Comparison of ENCODE assay signal across 10 cellular contexts in the genomic region with DNA sequence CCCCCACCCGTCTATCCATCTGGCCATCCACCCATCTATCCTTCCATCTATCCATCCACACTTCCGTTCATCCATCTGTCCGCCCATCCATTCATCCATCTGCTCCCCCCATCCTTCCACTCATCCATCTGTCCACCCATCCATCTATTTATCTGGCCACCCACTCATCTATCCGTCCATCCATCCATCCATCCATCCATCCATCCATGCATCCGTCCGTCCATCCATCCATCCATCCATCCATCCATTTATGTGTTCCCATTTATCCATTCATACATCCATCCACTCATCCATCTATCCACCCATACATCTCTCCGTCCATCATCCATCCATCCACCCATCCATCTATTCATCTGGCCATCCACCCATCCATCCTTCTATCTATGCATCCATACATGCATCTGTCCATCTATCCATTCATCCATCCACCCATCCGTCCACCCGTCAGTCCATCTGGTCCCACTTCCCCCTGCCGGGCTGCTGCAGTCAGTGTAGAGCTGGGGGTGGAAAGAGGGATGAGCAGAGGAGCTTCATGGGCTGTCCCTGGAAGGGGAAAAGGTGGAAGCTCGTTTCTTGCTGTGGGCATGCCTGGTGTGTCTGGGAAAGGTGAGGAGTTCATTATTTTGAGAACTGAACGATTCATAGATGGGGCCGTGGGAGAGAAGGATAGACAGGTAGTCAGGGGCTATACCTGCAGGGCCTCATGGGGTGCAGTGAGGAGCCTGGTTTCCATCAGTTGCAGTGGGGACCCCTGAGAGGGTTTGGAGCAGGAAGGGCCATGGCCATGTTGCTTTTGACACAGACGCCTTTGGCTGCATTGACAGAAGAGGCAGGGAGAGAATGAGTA. TPM values are rescaled to one million over a fixed set of nuclear protein-coding genes. Genes with fewer than 3 reads are reported as not detected.
A peak's percentile ranks its signal among the peaks of the same experiment; 100 is the strongest.
DNase-seq lines count a peak whose midpoint lies in the region; ATAC-seq and TF ChIP-seq lines count a peak whose summit lies in the region.
"Had no signal": no experiment of that assay in that cellular context is flagged by ENCODE, and none has a peak within 500 bp of the region (broad histone marks: within the 10 kb centered on the region; RNA-seq: fewer than 3 reads in every experiment).

No MANE protein-coding gene starts in this region.

- intact Hi-C loops in gastrocnemius medialis (cut with DNase I; ENCODE audit: low total_unique reads): no loop called here

- H3K27me3 ChIP-seq in gastrocnemius medialis: no peaks in the 10 kb centered on the region

- peak overlapping the region; percentile 85 for H3K4me3 ChIP-seq in GM12875 (ENCODE audit: low read depth, low read length)
- H3K4me3 ChIP-seq in foreskin fibroblast (ENCODE audit: low read depth in 1 of 2, low read length in 2 of 2): peak overlapping the region; percentile 90 to 98
- H3K4me3 ChIP-seq in gastrocnemius medialis: peak overlapping the region; percentile 72 to 93 (median 76)

- peak overlapping the region; percentile 73; the same call in 1 of the 2 replicates for H3K27ac ChIP-seq in VCaP
- H3K27ac ChIP-seq in gastrocnemius medialis: peak overlapping the region in 2 of 4 donors; percentile 93 to 96

- peaks cover 14 to 17% of the 10 kb centered on the region in 2 donors for H3K4me1 ChIP-seq in gastrocnemius medialis

- peaks cover 0 to 9% of the 10 kb centered on the region in 2 donors for H3K36me3 ChIP-seq in gastrocnemius medialis

- in situ Hi-C loops in gastrocnemius medialis (cut with MboI; ENCODE audit: low sequenced_read_pairs in 4 of 4): loop anchor here in 1 of 4 donors (10.0 kb wide), 1 partner anchor 57 kb away; the partner anchor contains the start of genes SAFB and SAFB2

- DNase-seq in foreskin fibroblast: no peak
- no peak for DNase-seq in gastrocnemius medialis
- DNase-seq in mucosa of gallbladder (ENCODE audit: low spot score): no peak
- no peak for DNase-seq in NCI-H2171 (lab: John Stamatoyannopoulos, UW)
- no peak for DNase-seq in OCI-M2 (lab: John Stamatoyannopoulos, UW; ENCODE audit: unreplicated experiment)
- DNase-seq in kidney glomerular epithelial cell (lab: John Stamatoyannopoulos, UW): no peak

- no peak for TF ChIP-seq POLR2A in gastrocnemius medialis (IDR thresholded peaks at IDR 0.05)

- TF ChIP-seq CTCF in GM12875 (IDR thresholded peaks at IDR 0.05; ENCODE audit: borderline replicate concordance, insufficient read depth, low read depth, low read length) (no peak), VCaP (conservative IDR thresholded peaks at IDR 0.05) (no peak), foreskin fibroblast (IDR thresholded peaks at IDR 0.05; ENCODE audit: low read depth, low read length) (no peak), gastrocnemius medialis (IDR thresholded peaks at IDR 0.05 in 4 of 5, conservative IDR thresholded peaks at IDR 0.05 in 1 of 5) (no peak)

- ATAC-seq in gastrocnemius medialis: no peak

- no peaks in the 10 kb centered on the region for H3K9me3 ChIP-seq in gastrocnemius medialis

RNA-seq across cellular contexts. Expression of gene HSD11B1L, which starts 0.8 kb away (rescaled TPM):
- 10 to 100 TPM in 3 of 4 donors, 1 to 10 TPM in 1; 5.8 to 33.2 (median 21.5) TPM for total RNA-seq in gastrocnemius medialis
- 15.7 TPM for total RNA-seq in mucosa of gallbladder

RNA-seq across cellular contexts. Expression of gene MICOS13, which starts 1.4 kb away (rescaled TPM):
- total RNA-seq in gastrocnemius medialis: 100 to 1,000 TPM in 1 of 4 donors, 10 to 100 TPM in 3; 45.7 to 122 (median 74.8) TPM
- total RNA-seq in mucosa of gallbladder: 62.6 TPM

RNA-seq across cellular contexts. Expression of gene RPL36, which starts 8.4 kb away (rescaled TPM):
- total RNA-seq in gastrocnemius medialis (100 to 1,000 TPM; 329 to 784 (median 462) TPM), mucosa of gallbladder (609 TPM)

RNA-seq across cellular contexts. Expression of gene LONP1, which starts 38.3 kb away (rescaled TPM):
- total RNA-seq in gastrocnemius medialis: 10 to 100 TPM; 33.1 to 77.7 (median 70.4) TPM
- 80.2 TPM for total RNA-seq in mucosa of gallbladder

RNA-seq across cellular contexts. Expression of gene CATSPERD, which starts 38.8 kb away (rescaled TPM):
- total RNA-seq in gastrocnemius medialis (not detected), mucosa of gallbladder (not detected)
- total RNA-seq: M059J, renal cortical epithelial cell had no signal
